In genomic region chr3:67357610-67358458, GRCh38 we compare ENCODE assay signal across 8 cellular contexts.
A peak's percentile ranks its signal among the peaks of the same experiment; 100 is the strongest.
DNase-seq lines count a peak whose midpoint lies in the region; ATAC-seq, FAIRE-seq and TF ChIP-seq lines count a peak whose summit lies in the region.

No MANE protein-coding gene starts in this region.

- H3K9me3 Mint-ChIP-seq in naive thymus-derived CD8-positive, alpha-beta T cell: peaks cover 0 to 4% (median 0%) of the 10 kb centered on the region in 9 donors

- H3K4me3 ChIP-seq in Jurkat, Clone E6-1 (ENCODE audit: low read length): no peak overlapping the region
- H3K4me3 ChIP-seq in WI38 (ENCODE audit: low read depth, low read length): no peak overlapping the region
- H3K4me3 ChIP-seq in suprapubic skin: no peak overlapping the region

- peak; percentile 84 for FAIRE-seq in D721Med (lab: Jason Lieb, UNC)

- no peak for DNase-seq in D721Med (ENCODE audit: insufficient read length, low spot score)
- DNase-seq in Jurkat, Clone E6-1 (ENCODE audit: low read depth, low spot score): peak; percentile 17
- DNase-seq in medulla oblongata (ENCODE audit: extremely low spot score): peak; percentile 8
- no peak for DNase-seq in NCI-H774 (lab: John Stamatoyannopoulos, UW)
- no peak for DNase-seq in naive thymus-derived CD8-positive, alpha-beta T cell
- DNase-seq in suprapubic skin (ENCODE audit: low spot score in 2 of 2): no peak

- H3K4me1 Mint-ChIP-seq in naive thymus-derived CD8-positive, alpha-beta T cell: peaks cover 3 to 13% (median 4%) of the 10 kb centered on the region in 4 donors

- peak; percentile 74 for ATAC-seq in GM19463 (IDR thresholded peaks at IDR 0.05; ENCODE audit: unreplicated experiment)
- ATAC-seq in naive thymus-derived CD8-positive, alpha-beta T cell: no peak

- H3K36me3 Mint-ChIP-seq in naive thymus-derived CD8-positive, alpha-beta T cell: peaks cover 7 to 14% (median 14%) of the 10 kb centered on the region in 3 donors

- TF ChIP-seq POLR2A in suprapubic skin (IDR thresholded peaks at IDR 0.05): no peak

- H3K27ac Mint-ChIP-seq in naive thymus-derived CD8-positive, alpha-beta T cell: no peak overlapping the region

- POLR2A ChIA-PET in naive thymus-derived CD8-positive, alpha-beta T cell (lab: Charles Lee): no interaction called here

- no peaks in the 10 kb centered on the region for H3K9me3 ChIP-seq in suprapubic skin

- no peaks in the 10 kb centered on the region for H3K27me3 ChIP-seq in suprapubic skin

- TF ChIP-seq CTCF in D721Med (IDR thresholded peaks at IDR 0.05; ENCODE audit: insufficient read depth, missing control alignments) (peak; percentile 74), WI38 (IDR thresholded peaks at IDR 0.05; ENCODE audit: low read depth, low read length) (peak; percentile 37; the same call in 1 of the 2 replicates), suprapubic skin (IDR thresholded peaks at IDR 0.05) (no peak)

- H3K36me3 ChIP-seq in suprapubic skin: no peaks in the 10 kb centered on the region

- WGBS in suprapubic skin: 29% methylated on average over 5 of the region's 5 CpGs

- H3K27ac ChIP-seq in suprapubic skin: no peak overlapping the region

- H3K4me1 ChIP-seq in suprapubic skin: no peaks in the 10 kb centered on the region

- H3K27me3 Mint-ChIP-seq in naive thymus-derived CD8-positive, alpha-beta T cell: no peaks in the 10 kb centered on the region

- TF ChIP-seq EP300 in suprapubic skin (IDR thresholded peaks at IDR 0.05): no peak

- peak overlapping the region in 2 of 10 donors; percentile 16 to 43 for H3K4me3 Mint-ChIP-seq in naive thymus-derived CD8-positive, alpha-beta T cell

Comparison
In these comparisons a context has a peak if more than half of its experiments do, and no peak if none do; other contexts are left out.
1. DNase-seq: peak in Jurkat, Clone E6-1 (single experiment) and medulla oblongata (single experiment); none in D721Med (single experiment), NCI-H774 (single experiment), naive thymus-derived CD8-positive, alpha-beta T cell (0 of 10) and suprapubic skin (0 of 2).
2. CTCF ChIP-seq: peak in D721Med (single experiment) and WI38 (single experiment); none in suprapubic skin (0 of 2).